1 cellular context compared by ENCODE assay signal in genomic region chr17:78366109-78366848, GRCh38.
TF ChIP-seq lines count a peak whose summit lies in the region.

No MANE protein-coding gene starts in this region.

TF ChIP-seq in GM12878, 131 proteins besides CTCF, POLR2A, EP300 and RAD21 (continued from another document and continues in another):
- TF ChIP-seq ZBTB4 (CRISPR knock-in tag; IDR thresholded peaks at IDR 0.05) (no peak), MAX (IDR thresholded peaks at IDR 0.05; ENCODE audit: low read depth, low read length) (no peak), TCF3 (IDR thresholded peaks at IDR 0.05; ENCODE audit: borderline replicate concordance, insufficient read depth, low read depth, low read length) (peak; percentile 90), YBX1 (IDR thresholded peaks at IDR 0.05) (no peak), JUNB (IDR thresholded peaks at IDR 0.05) (no peak), GABPA (IDR thresholded peaks at IDR 0.05; ENCODE audit: low read depth) (no peak), PAX5 (IDR thresholded peaks at IDR 0.05; ENCODE audit: borderline replicate concordance, low read depth, low read length) (peak; percentile 99), SREBF2 (IDR thresholded peaks at IDR 0.05; ENCODE audit: low read length) (no peak), IRF3 (IDR thresholded peaks at IDR 0.05) (no peak), E2F8 (IDR thresholded peaks at IDR 0.05; ENCODE audit: low read depth, partially characterized antibody) (no peak), ZBTB40 (IDR thresholded peaks at IDR 0.05; ENCODE audit: borderline replicate concordance) (no peak), RBBP5 (conservative IDR thresholded peaks at IDR 0.05) (no peak), CUX1 (IDR thresholded peaks at IDR 0.05; ENCODE audit: insufficient replicate concordance, low read depth, low read length) (no peak), SPI1 (IDR thresholded peaks at IDR 0.05; ENCODE audit: borderline replicate concordance, insufficient read depth, low read depth, low read length) (no peak), SP1 (IDR thresholded peaks at IDR 0.05; ENCODE audit: low read depth, low read length) (no peak), ATF2 (IDR thresholded peaks at IDR 0.05; ENCODE audit: low read length) (no peak), IKZF1 (conservative IDR thresholded peaks at IDR 0.05) (peak; percentile 64), USF1 (IDR thresholded peaks at IDR 0.05; ENCODE audit: borderline replicate concordance, extremely low read length, insufficient read depth, low read depth, low read length) (no peak), KAT2A (conservative IDR thresholded peaks at IDR 0.05; ENCODE audit: control insufficient read depth, low read depth, low read length) (no peak), TCF12 (IDR thresholded peaks at IDR 0.05; ENCODE audit: low read depth, low read length) (peak; percentile 77), HCFC1 (IDR thresholded peaks at IDR 0.05; ENCODE audit: low read length) (no peak), ZNF24 (IDR thresholded peaks at IDR 0.05) (no peak), LARP7 (IDR thresholded peaks at IDR 0.05) (no peak), SUPT20H (IDR thresholded peaks at IDR 0.05; ENCODE audit: borderline replicate concordance, control insufficient read depth, low read depth, low read length) (no peak), MYB (IDR thresholded peaks at IDR 0.05; ENCODE audit: borderline replicate concordance, low read depth, low read length) (no peak), HDAC2 (IDR thresholded peaks at IDR 0.05) (no peak), ZNF217 (IDR thresholded peaks at IDR 0.05) (no peak), PKNOX1 (IDR thresholded peaks at IDR 0.05) (no peak), REST (IDR thresholded peaks at IDR 0.05; ENCODE audit: low read depth, low read length) (no peak), MTA3 (IDR thresholded peaks at IDR 0.05; ENCODE audit: borderline replicate concordance, low read length) (no peak), SMC3 (IDR thresholded peaks at IDR 0.05; ENCODE audit: borderline replicate concordance, low read length) (no peak), GATAD2B (conservative IDR thresholded peaks at IDR 0.05; ENCODE audit: low read depth) (no peak; the same call in 1 of the 2 replicates)
